19 cellular contexts compared by ENCODE assay signal in genomic region chr16:46920402-46921068, GRCh38. TPM values are rescaled to one million over a fixed set of nuclear protein-coding genes. Genes with fewer than 3 reads are reported as not detected.
DNase-seq lines count a peak whose midpoint lies in the region; ATAC-seq and TF ChIP-seq lines count a peak whose summit lies in the region.
"Had no signal": no experiment of that assay in that cellular context is flagged by ENCODE, and none has a peak within 500 bp of the region (broad histone marks: within the 10 kb centered on the region; RNA-seq: fewer than 3 reads in every experiment).

No MANE protein-coding gene starts in this region.

- intact Hi-C loops in HCT116 (cut with micrococcal nuclease) = no loop called here

- H3K27ac ChIP-seq in HCT116 (ENCODE audit: low read depth, low read length) (peak overlapping the region; percentile 5; the same call in 1 of the 2 replicates), caudate nucleus (ENCODE audit: low read depth, low read length) (peak overlapping the region; percentile 24), temporal lobe (ENCODE audit: low read depth, low read length) (peak overlapping the region; percentile 50)
- H3K27ac ChIP-seq: epithelial cell of prostate, heart right ventricle, ovary had no signal

- peak; percentile 10 for DNase-seq in HCT116 (ENCODE audit: low read depth, low spot score)
- DNase-seq in caudate nucleus (lab: John Stamatoyannopoulos, UW) = peak in 9 of 61 donors; percentile 9 to 75 (median 27)
- peak; percentile 57 for DNase-seq in medulla oblongata (ENCODE audit: extremely low spot score)
- DNase-seq in activated T-cell treated with anti-CD3 and anti-CD28 coated beads, Interleukin-2, amount 50 U/mL, for 4 hours = no peak
- no peak for DNase-seq in activated CD8-positive, alpha-beta memory T cell treated with anti-CD3 and anti-CD28 coated beads, Interleukin-2, amount 10 ng/mL, durations not matched to agents 7 days and 5 days
- DNase-seq in NOMO-1 treated with DMSO at 0.1 percent for 48 hours (lab: John Stamatoyannopoulos, UW; ENCODE audit: unreplicated experiment) = no peak
- DNase-seq: activated CD4-positive, alpha-beta memory T cell treated with anti-CD3 and anti-CD28 coated beads, Interleukin-2, amount 10 ng/mL, durations not matched to agents 7 days and 5 days; AML-193; DMS153; heart right ventricle; islet precursor cell; NCI-H1436; NCI-H446 treated with DMSO at 0.1 percent for 48 hours; ovary; SW 1271 had no signal

- CTCF ChIA-PET in HCT116 (lab: Charles Lee) = interaction anchor here (1.3 to 2.3 kb wide), 2 partner anchors 12 to 67 kb away, joined by 8 to 10 read pairs; no protein-coding TSS in a partner anchor
- CTCF ChIA-PET in activated CD8-positive, alpha-beta memory T cell treated with anti-CD3 and anti-CD28 coated beads, Interleukin-2, amount 10 ng/mL, durations not matched to agents 7 days and 5 days (lab: Charles Lee) = interaction anchor here (1.6 to 2.1 kb wide), 3 partner anchors 10 to 67 kb away, joined by 4 to 9 read pairs (median 5); no protein-coding TSS in a partner anchor

- no peaks in the 10 kb centered on the region for H3K9me3 Mint-ChIP-seq in activated T-cell treated with anti-CD3 and anti-CD28 coated beads, Interleukin-2, amount 50 U/mL, for 4 hours
- no peaks in the 10 kb centered on the region for H3K9me3 Mint-ChIP-seq in activated CD8-positive, alpha-beta memory T cell treated with anti-CD3 and anti-CD28 coated beads, Interleukin-2, amount 10 ng/mL, durations not matched to agents 7 days and 5 days (ENCODE audit: low read depth)
- H3K9me3 Mint-ChIP-seq: activated CD4-positive, alpha-beta memory T cell treated with anti-CD3 and anti-CD28 coated beads, Interleukin-2, amount 10 ng/mL, durations not matched to agents 7 days and 5 days; activated T-helper 17 cell treated with anti-CD3 and anti-CD28 coated beads, Interleukin-2, amount 50 U/mL, for 72 hours had no signal

- TF ChIP-seq CTCF in HCT116 (IDR thresholded peaks at IDR 0.05 in 2 of 3, conservative IDR thresholded peaks at IDR 0.05 in 1 of 3; ENCODE audit: borderline replicate concordance in 1 of 3, insufficient read depth in 1 of 3, low read depth in 2 of 3, low read length in 2 of 3) = no peak

- no peaks in the 10 kb centered on the region for H3K79me2 ChIP-seq in HCT116 (ENCODE audit: insufficient read depth, low read length)

- H4K20me1 ChIP-seq in HCT116 (ENCODE audit: insufficient read depth) = no peaks in the 10 kb centered on the region

- TF ChIP-seq RAD21 in HCT116 (IDR thresholded peaks at IDR 0.05; ENCODE audit: low read depth) = no peak

- peaks cover 8% of the 10 kb centered on the region for H3K36me3 Mint-ChIP-seq in activated T-cell treated with anti-CD3 and anti-CD28 coated beads, Interleukin-2, amount 50 U/mL, for 4 hours (ENCODE audit: insufficient read depth)
- peaks cover 8% of the 10 kb centered on the region for H3K36me3 Mint-ChIP-seq in activated CD8-positive, alpha-beta memory T cell treated with anti-CD3 and anti-CD28 coated beads, Interleukin-2, amount 10 ng/mL, durations not matched to agents 7 days and 5 days

- H3K9me3 ChIP-seq in HCT116 (ENCODE audit: control insufficient read depth in 1 of 2, insufficient read depth in 1 of 2, low read depth in 1 of 2, low read length in 2 of 2) = no peaks in the 10 kb centered on the region
- H3K9me3 ChIP-seq: heart right ventricle, ovary had no signal

- H3K4me1 Mint-ChIP-seq in activated T-cell treated with anti-CD3 and anti-CD28 coated beads, Interleukin-2, amount 50 U/mL, for 4 hours (ENCODE audit: low read depth) = peaks cover 6% of the 10 kb centered on the region
- no peaks in the 10 kb centered on the region for H3K4me1 Mint-ChIP-seq in activated CD8-positive, alpha-beta memory T cell treated with anti-CD3 and anti-CD28 coated beads, Interleukin-2, amount 10 ng/mL, durations not matched to agents 7 days and 5 days

- no peak for TF ChIP-seq POLR2A in HCT116 (IDR thresholded peaks at IDR 0.05; ENCODE audit: borderline replicate concordance, extremely low read depth, insufficient read depth, insufficient read length)

- no peaks in the 10 kb centered on the region for H3K9me2 ChIP-seq in HCT116 (ENCODE audit: insufficient read depth)

- H2AFZ ChIP-seq in HCT116 (ENCODE audit: low read depth, low read length, poor library complexity, severe bottlenecking) = no peak overlapping the region

- H3K4me3 Mint-ChIP-seq in activated T-cell treated with anti-CD3 and anti-CD28 coated beads, Interleukin-2, amount 50 U/mL, for 4 hours = no peak overlapping the region
- no peak overlapping the region for H3K4me3 Mint-ChIP-seq in activated CD8-positive, alpha-beta memory T cell treated with anti-CD3 and anti-CD28 coated beads, Interleukin-2, amount 10 ng/mL, durations not matched to agents 7 days and 5 days
- H3K4me3 Mint-ChIP-seq: activated CD4-positive, alpha-beta memory T cell treated with anti-CD3 and anti-CD28 coated beads, Interleukin-2, amount 10 ng/mL, durations not matched to agents 7 days and 5 days; activated T-helper 17 cell treated with anti-CD3 and anti-CD28 coated beads, Interleukin-2, amount 50 U/mL, for 72 hours had no signal

- H3K27ac Mint-ChIP-seq in activated CD8-positive, alpha-beta memory T cell treated with anti-CD3 and anti-CD28 coated beads, Interleukin-2, amount 10 ng/mL, durations not matched to agents 7 days and 5 days = no peak overlapping the region
- H3K27ac Mint-ChIP-seq: activated CD4-positive, alpha-beta memory T cell treated with anti-CD3 and anti-CD28 coated beads, Interleukin-2, amount 10 ng/mL, durations not matched to agents 7 days and 5 days; activated T-helper 17 cell treated with anti-CD3 and anti-CD28 coated beads, Interleukin-2, amount 50 U/mL, for 72 hours had no signal

- peak overlapping the region; percentile 49 for H3K4me2 ChIP-seq in HCT116 (ENCODE audit: low read length)

- peaks cover 19 to 31% of the 10 kb centered on the region in 2 experiments for H3K4me1 ChIP-seq in HCT116 (ENCODE audit: control insufficient read depth in 1 of 2, insufficient read depth in 2 of 2, low read length in 2 of 2)

- POLR2A ChIA-PET in HCT116 (lab: Charles Lee) = no interaction called here

- peaks cover 8% of the 10 kb centered on the region in 2 experiments; a peak in 3 of 4 replicates for H3K36me3 ChIP-seq in HCT116 (ENCODE audit: control insufficient read depth in 1 of 2, insufficient read depth in 2 of 2, low read length in 2 of 2)
- H3K36me3 ChIP-seq: ovary had no signal

- H3K27me3 Mint-ChIP-seq in activated T-cell treated with anti-CD3 and anti-CD28 coated beads, Interleukin-2, amount 50 U/mL, for 4 hours (ENCODE audit: low read depth) = no peaks in the 10 kb centered on the region
- H3K27me3 Mint-ChIP-seq in activated CD8-positive, alpha-beta memory T cell treated with anti-CD3 and anti-CD28 coated beads, Interleukin-2, amount 10 ng/mL, durations not matched to agents 7 days and 5 days = no peaks in the 10 kb centered on the region
- H3K27me3 Mint-ChIP-seq: activated CD4-positive, alpha-beta memory T cell treated with anti-CD3 and anti-CD28 coated beads, Interleukin-2, amount 10 ng/mL, durations not matched to agents 7 days and 5 days; activated T-helper 17 cell treated with anti-CD3 and anti-CD28 coated beads, Interleukin-2, amount 50 U/mL, for 72 hours had no signal

- H3K9ac ChIP-seq in HCT116 (ENCODE audit: low read length) = no peak overlapping the region

- H3K4me3 ChIP-seq in HCT116 (replicated peaks in 1 of 2; ENCODE audit: low read depth in 1 of 2, low read length in 2 of 2) = peak overlapping the region in 1 of 2 experiments; percentile 10; a peak in 1 of 4 replicates
- H3K4me3 ChIP-seq: heart right ventricle, ovary had no signal

- BruUV-seq in HCT116 (replicated peaks; lab: Mats Ljungman, UMichigan) = no TSS peak

- no peaks in the 10 kb centered on the region for H3K27me3 ChIP-seq in HCT116 (ENCODE audit: insufficient read depth, low read length)
- H3K27me3 ChIP-seq: heart right ventricle, ovary had no signal

- ATAC-seq in HCT116 (peak; percentile 73), SK-N-SH treated with all-trans-retinoic acid at 6 μM for 48 hours (no peak)
- ATAC-seq in activated T-cell treated with anti-CD3 and anti-CD28 coated beads, Interleukin-2, amount 50 U/mL, for 4 hours = no peak
- ATAC-seq in activated CD8-positive, alpha-beta memory T cell treated with anti-CD3 and anti-CD28 coated beads, Interleukin-2, amount 10 ng/mL, durations not matched to agents 7 days and 5 days = no peak
- ATAC-seq: activated T-helper 17 cell treated with anti-CD3 and anti-CD28 coated beads, Interleukin-2, amount 50 U/mL, for 72 hours; heart right ventricle had no signal

- RAD21 ChIA-PET in HCT116 (lab: Charles Lee; ENCODE audit: low non-redundant PET in 1 of 2, low total read pairs in 2 of 2, uncharacterized antibody in 2 of 2, unreplicated experiment in 2 of 2) = no interaction called here

TF ChIP-seq in HCT116, 20 proteins besides CTCF, POLR2A, EP300 and RAD21 (continues in another document):
- TF ChIP-seq ZNF274 (IDR thresholded peaks at IDR 0.05; ENCODE audit: low read depth, low read length) (no peak), TCF7L2 (IDR thresholded peaks at IDR 0.05; ENCODE audit: borderline replicate concordance, extremely low read depth, insufficient read depth, insufficient read length) (peak; percentile 68), SIN3A (IDR thresholded peaks at IDR 0.05; ENCODE audit: low read depth) (no peak), CBX3 (IDR thresholded peaks at IDR 0.05; ENCODE audit: low read depth) (no peak), SP1 (IDR thresholded peaks at IDR 0.05; ENCODE audit: low read depth) (peak; percentile 59)

TF ChIP-seq in SK-N-SH treated with all-trans-retinoic acid at 6 μM for 48 hours, 23 proteins besides CTCF, POLR2A, EP300 and RAD21 (continues in another document):
- no peak for TF ChIP-seq TCF4 (CRISPR knock-in tag; IDR thresholded peaks at IDR 0.05; ENCODE audit: borderline replicate concordance)
- no peak for TF ChIP-seq CSDC2 (CRISPR knock-in tag; IDR thresholded peaks at IDR 0.05)

RNA-seq across cellular contexts. Expression of gene GPT2, which starts 36.4 kb away (rescaled TPM):
- 50.6 TPM for total RNA-seq in HCT116 (2021; ENCODE audit: unreplicated experiment)
- 70.5 and 73.4 TPM in 2 replicates for polyA plus RNA-seq in HCT116 (2012)
- 16.5 TPM for total RNA-seq in temporal lobe
- total RNA-seq in activated T-cell treated with anti-CD3 and anti-CD28 coated beads, Interleukin-2, amount 50 U/mL, for 4 hours = 10 to 100 TPM in 2 of 3 donors, 1 to 10 TPM in 1; 8.8 to 18.1 (median 11.2) TPM
- 10 to 100 TPM in 1 of 2 experiments, 1 to 10 TPM in 1; 9.6 to 21.4 TPM for total RNA-seq in activated CD8-positive, alpha-beta memory T cell treated with anti-CD3 and anti-CD28 coated beads, Interleukin-2, amount 10 ng/mL, durations not matched to agents 7 days and 5 days

RNA-seq across cellular contexts. Expression of gene DNAJA2, which starts 52.9 kb away (rescaled TPM):
- total RNA-seq in HCT116 (2021; ENCODE audit: unreplicated experiment) = 68.2 TPM
- 32.3 and 35.0 TPM in 2 replicates for polyA plus RNA-seq in HCT116 (2012)
- total RNA-seq in temporal lobe = 60.2 TPM
- 100 to 1,000 TPM in 2 of 3 donors, 10 to 100 TPM in 1; 90.0 to 105 (median 102) TPM for total RNA-seq in activated T-cell treated with anti-CD3 and anti-CD28 coated beads, Interleukin-2, amount 50 U/mL, for 4 hours
- 10 to 100 TPM; 55.6 to 70.2 TPM for total RNA-seq in activated CD8-positive, alpha-beta memory T cell treated with anti-CD3 and anti-CD28 coated beads, Interleukin-2, amount 10 ng/mL, durations not matched to agents 7 days and 5 days

Comparison
In these comparisons a context has a peak if more than half of its experiments do, and no peak if none do; other contexts are left out.
1. DNase-seq: peak in HCT116 (single experiment) and medulla oblongata (single experiment); none in activated T-cell treated with anti-CD3 and anti-CD28 coated beads, Interleukin-2, amount 50 U/mL, for 4 hours (single experiment), activated CD8-positive, alpha-beta memory T cell treated with anti-CD3 and anti-CD28 coated beads, Interleukin-2, amount 10 ng/mL, durations not matched to agents 7 days and 5 days (single experiment) and NOMO-1 treated with DMSO at 0.1 percent for 48 hours (single experiment).
2. Peak in every context shown above with its lines, with median percentiles within 50 percentile points of each other: H3K27ac ChIP-seq.